ENCODE assay signal across 1 cellular context in genomic region chr6:41733707-41734665, GRCh38.
TF ChIP-seq lines count a peak whose summit lies in the region.

No MANE protein-coding gene starts in this region.

TF ChIP-seq in GM23338, 12 proteins besides CTCF, POLR2A, EP300 and RAD21 (continued from another document):
- TF ChIP-seq ETS1 (IDR thresholded peaks at IDR 0.05) (0 out of 2 replicates have a peak, but pooled peaks have one; percentile 18), EZH2 (IDR thresholded peaks at IDR 0.05; ENCODE audit: low read depth, unreplicated experiment) (no peak), ZNF331 (CRISPR knock-in tag; IDR thresholded peaks at IDR 0.05; ENCODE audit: low read depth) (no peak), ZNF114 (CRISPR knock-in tag; IDR thresholded peaks at IDR 0.05) (no peak), REST (IDR thresholded peaks at IDR 0.05; ENCODE audit: unreplicated experiment) (no peak), CREB1 (CRISPR knock-in tag; IDR thresholded peaks at IDR 0.05; ENCODE audit: low read depth) (no peak), STAT1 (IDR thresholded peaks at IDR 0.05; ENCODE audit: unreplicated experiment) (no peak), EZH2phosphoT487 (IDR thresholded peaks at IDR 0.05; ENCODE audit: unreplicated experiment) (no peak)
TF ChIP-seq in GM23338: peak in this region for 2.
